1 cellular context compared by ENCODE assay signal in genomic region chr2:38907743-38908562, GRCh38.
TF ChIP-seq lines count a peak whose summit lies in the region.

No MANE protein-coding gene starts in this region.

TF ChIP-seq in GM12878, 131 proteins besides CTCF, POLR2A, EP300 and RAD21 (continued from another document and continues in another):
- no peak for TF ChIP-seq MLLT1 (IDR thresholded peaks at IDR 0.05)
- TF ChIP-seq, protein P1, sequence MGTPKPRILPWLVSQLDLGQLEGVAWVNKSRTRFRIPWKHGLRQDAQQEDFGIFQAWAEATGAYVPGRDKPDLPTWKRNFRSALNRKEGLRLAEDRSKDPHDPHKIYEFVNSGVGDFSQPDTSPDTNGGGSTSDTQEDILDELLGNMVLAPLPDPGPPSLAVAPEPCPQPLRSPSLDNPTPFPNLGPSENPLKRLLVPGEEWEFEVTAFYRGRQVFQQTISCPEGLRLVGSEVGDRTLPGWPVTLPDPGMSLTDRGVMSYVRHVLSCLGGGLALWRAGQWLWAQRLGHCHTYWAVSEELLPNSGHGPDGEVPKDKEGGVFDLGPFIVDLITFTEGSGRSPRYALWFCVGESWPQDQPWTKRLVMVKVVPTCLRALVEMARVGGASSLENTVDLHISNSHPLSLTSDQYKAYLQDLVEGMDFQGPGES (IDR thresholded peaks at IDR 0.05) = no peak
- peak; percentile 52; the same call in 1 of the 2 replicates for TF ChIP-seq BCL11A (IDR thresholded peaks at IDR 0.05; ENCODE audit: low read depth, low read length)
- TF ChIP-seq, protein P2, sequence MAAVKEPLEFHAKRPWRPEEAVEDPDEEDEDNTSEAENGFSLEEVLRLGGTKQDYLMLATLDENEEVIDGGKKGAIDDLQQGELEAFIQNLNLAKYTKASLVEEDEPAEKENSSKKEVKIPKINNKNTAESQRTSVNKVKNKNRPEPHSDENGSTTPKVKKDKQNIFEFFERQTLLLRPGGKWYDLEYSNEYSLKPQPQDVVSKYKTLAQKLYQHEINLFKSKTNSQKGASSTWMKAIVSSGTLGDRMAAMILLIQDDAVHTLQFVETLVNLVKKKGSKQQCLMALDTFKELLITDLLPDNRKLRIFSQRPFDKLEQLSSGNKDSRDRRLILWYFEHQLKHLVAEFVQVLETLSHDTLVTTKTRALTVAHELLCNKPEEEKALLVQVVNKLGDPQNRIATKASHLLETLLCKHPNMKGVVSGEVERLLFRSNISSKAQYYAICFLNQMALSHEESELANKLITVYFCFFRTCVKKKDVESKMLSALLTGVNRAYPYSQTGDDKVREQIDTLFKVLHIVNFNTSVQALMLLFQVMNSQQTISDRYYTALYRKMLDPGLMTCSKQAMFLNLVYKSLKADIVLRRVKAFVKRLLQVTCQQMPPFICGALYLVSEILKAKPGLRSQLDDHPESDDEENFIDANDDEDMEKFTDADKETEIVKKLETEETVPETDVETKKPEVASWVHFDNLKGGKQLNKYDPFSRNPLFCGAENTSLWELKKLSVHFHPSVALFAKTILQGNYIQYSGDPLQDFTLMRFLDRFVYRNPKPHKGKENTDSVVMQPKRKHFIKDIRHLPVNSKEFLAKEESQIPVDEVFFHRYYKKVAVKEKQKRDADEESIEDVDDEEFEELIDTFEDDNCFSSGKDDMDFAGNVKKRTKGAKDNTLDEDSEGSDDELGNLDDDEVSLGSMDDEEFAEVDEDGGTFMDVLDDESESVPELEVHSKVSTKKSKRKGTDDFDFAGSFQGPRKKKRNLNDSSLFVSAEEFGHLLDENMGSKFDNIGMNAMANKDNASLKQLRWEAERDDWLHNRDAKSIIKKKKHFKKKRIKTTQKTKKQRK (IDR thresholded peaks at IDR 0.05; ENCODE audit: low read depth, low read length) = no peak
- TF ChIP-seq, protein P3, sequence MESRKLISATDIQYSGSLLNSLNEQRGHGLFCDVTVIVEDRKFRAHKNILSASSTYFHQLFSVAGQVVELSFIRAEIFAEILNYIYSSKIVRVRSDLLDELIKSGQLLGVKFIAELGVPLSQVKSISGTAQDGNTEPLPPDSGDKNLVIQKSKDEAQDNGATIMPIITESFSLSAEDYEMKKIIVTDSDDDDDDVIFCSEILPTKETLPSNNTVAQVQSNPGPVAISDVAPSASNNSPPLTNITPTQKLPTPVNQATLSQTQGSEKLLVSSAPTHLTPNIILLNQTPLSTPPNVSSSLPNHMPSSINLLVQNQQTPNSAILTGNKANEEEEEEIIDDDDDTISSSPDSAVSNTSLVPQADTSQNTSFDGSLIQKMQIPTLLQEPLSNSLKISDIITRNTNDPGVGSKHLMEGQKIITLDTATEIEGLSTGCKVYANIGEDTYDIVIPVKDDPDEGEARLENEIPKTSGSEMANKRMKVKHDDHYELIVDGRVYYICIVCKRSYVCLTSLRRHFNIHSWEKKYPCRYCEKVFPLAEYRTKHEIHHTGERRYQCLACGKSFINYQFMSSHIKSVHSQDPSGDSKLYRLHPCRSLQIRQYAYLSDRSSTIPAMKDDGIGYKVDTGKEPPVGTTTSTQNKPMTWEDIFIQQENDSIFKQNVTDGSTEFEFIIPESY (IDR thresholded peaks at IDR 0.05) = no peak
- no peak for TF ChIP-seq MYB (IDR thresholded peaks at IDR 0.05; ENCODE audit: borderline replicate concordance, low read depth, low read length)
- no peak for TF ChIP-seq E2F4 (IDR thresholded peaks at IDR 0.05; ENCODE audit: low read depth, low read length)
- TF ChIP-seq FOS (IDR thresholded peaks at IDR 0.05; ENCODE audit: borderline replicate concordance, extremely low read depth, insufficient read length) = no peak
- peak; percentile 66; the same call in 1 of the 2 replicates for TF ChIP-seq FOXM1 (IDR thresholded peaks at IDR 0.05; ENCODE audit: low read depth, low read length)
- TF ChIP-seq NRF1 (conservative IDR thresholded peaks at IDR 0.05; ENCODE audit: low read depth, low read length) = no peak
- TF ChIP-seq SIX5 (IDR thresholded peaks at IDR 0.05; ENCODE audit: low read depth, low read length, severe bottlenecking) = no peak
- no peak for TF ChIP-seq STAT1 (conservative IDR thresholded peaks at IDR 0.05)
- peak; percentile 50; the same call in 1 of the 2 replicates for TF ChIP-seq DPF2 (IDR thresholded peaks at IDR 0.05)
- TF ChIP-seq ZNF622 (IDR thresholded peaks at IDR 0.05) = no peak
- no peak for TF ChIP-seq IKZF2 (IDR thresholded peaks at IDR 0.05)
- peak; percentile 86 for TF ChIP-seq NR2F1 (conservative IDR thresholded peaks at IDR 0.05)
- no peak for TF ChIP-seq RAD51 (IDR thresholded peaks at IDR 0.05)
- TF ChIP-seq, protein P4, sequence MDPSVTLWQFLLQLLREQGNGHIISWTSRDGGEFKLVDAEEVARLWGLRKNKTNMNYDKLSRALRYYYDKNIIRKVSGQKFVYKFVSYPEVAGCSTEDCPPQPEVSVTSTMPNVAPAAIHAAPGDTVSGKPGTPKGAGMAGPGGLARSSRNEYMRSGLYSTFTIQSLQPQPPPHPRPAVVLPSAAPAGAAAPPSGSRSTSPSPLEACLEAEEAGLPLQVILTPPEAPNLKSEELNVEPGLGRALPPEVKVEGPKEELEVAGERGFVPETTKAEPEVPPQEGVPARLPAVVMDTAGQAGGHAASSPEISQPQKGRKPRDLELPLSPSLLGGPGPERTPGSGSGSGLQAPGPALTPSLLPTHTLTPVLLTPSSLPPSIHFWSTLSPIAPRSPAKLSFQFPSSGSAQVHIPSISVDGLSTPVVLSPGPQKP (IDR thresholded peaks at IDR 0.05; ENCODE audit: low read depth, low read length) = no peak
- TF ChIP-seq ATF2 (IDR thresholded peaks at IDR 0.05; ENCODE audit: low read length) = peak; percentile 55
- TF ChIP-seq MTA2 (IDR thresholded peaks at IDR 0.05; ENCODE audit: low read depth) = no peak
- no peak for TF ChIP-seq CBX5 (IDR thresholded peaks at IDR 0.05; ENCODE audit: low read depth)
- no peak for TF ChIP-seq E4F1 (IDR thresholded peaks at IDR 0.05; ENCODE audit: borderline replicate concordance, partially characterized antibody)
- TF ChIP-seq, protein P5, sequence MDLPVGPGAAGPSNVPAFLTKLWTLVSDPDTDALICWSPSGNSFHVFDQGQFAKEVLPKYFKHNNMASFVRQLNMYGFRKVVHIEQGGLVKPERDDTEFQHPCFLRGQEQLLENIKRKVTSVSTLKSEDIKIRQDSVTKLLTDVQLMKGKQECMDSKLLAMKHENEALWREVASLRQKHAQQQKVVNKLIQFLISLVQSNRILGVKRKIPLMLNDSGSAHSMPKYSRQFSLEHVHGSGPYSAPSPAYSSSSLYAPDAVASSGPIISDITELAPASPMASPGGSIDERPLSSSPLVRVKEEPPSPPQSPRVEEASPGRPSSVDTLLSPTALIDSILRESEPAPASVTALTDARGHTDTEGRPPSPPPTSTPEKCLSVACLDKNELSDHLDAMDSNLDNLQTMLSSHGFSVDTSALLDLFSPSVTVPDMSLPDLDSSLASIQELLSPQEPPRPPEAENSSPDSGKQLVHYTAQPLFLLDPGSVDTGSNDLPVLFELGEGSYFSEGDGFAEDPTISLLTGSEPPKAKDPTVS (IDR thresholded peaks at IDR 0.05; ENCODE audit: low read depth, low read length) = no peak
- TF ChIP-seq NFIC (IDR thresholded peaks at IDR 0.05; ENCODE audit: low read depth, low read length) = peak; percentile 83
- TF ChIP-seq ESRRA (IDR thresholded peaks at IDR 0.05; ENCODE audit: low read length) = no peak
- TF ChIP-seq, protein P6, sequence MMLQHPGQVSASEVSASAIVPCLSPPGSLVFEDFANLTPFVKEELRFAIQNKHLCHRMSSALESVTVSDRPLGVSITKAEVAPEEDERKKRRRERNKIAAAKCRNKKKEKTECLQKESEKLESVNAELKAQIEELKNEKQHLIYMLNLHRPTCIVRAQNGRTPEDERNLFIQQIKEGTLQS (IDR thresholded peaks at IDR 0.05; ENCODE audit: borderline replicate concordance, extremely low read depth, low read depth, low read length) = no peak
- TF ChIP-seq JUNB (IDR thresholded peaks at IDR 0.05) = peak; percentile 94
- TF ChIP-seq ATF7 (IDR thresholded peaks at IDR 0.05; ENCODE audit: low read depth) = no peak
- TF ChIP-seq CREB1 (IDR thresholded peaks at IDR 0.05; ENCODE audit: low read depth) = peak; percentile 51
- no peak for TF ChIP-seq HCFC1 (IDR thresholded peaks at IDR 0.05; ENCODE audit: low read length)
- no peak for TF ChIP-seq WRNIP1 (IDR thresholded peaks at IDR 0.05; ENCODE audit: borderline replicate concordance, low read depth, low read length)
- no peak for TF ChIP-seq TCF7 (IDR thresholded peaks at IDR 0.05; ENCODE audit: borderline replicate concordance)
- TF ChIP-seq ETV6 (conservative IDR thresholded peaks at IDR 0.05 in 1 of 2, IDR thresholded peaks at IDR 0.05 in 1 of 2; ENCODE audit: borderline replicate concordance in 1 of 2, low read depth in 1 of 2) = peak in 1 of 2 experiments; percentile 57; a peak in 1 of 4 replicates
- no peak for TF ChIP-seq SMAD1 (IDR thresholded peaks at IDR 0.05; ENCODE audit: low read depth, partially characterized antibody)
- 0 out of 2 replicates have a peak, but pooled peaks have one; percentile 18 for TF ChIP-seq IKZF1 (conservative IDR thresholded peaks at IDR 0.05)
- TF ChIP-seq ZNF384 (IDR thresholded peaks at IDR 0.05; ENCODE audit: borderline replicate concordance, low read depth, low read length) = no peak
- TF ChIP-seq ZBTB11 (CRISPR knock-in tag; IDR thresholded peaks at IDR 0.05) = no peak
- TF ChIP-seq YY1 (IDR thresholded peaks at IDR 0.05; ENCODE audit: low read depth, low read length) = no peak
- TF ChIP-seq CREM (IDR thresholded peaks at IDR 0.05; ENCODE audit: low read depth) = peak; percentile 66; the same call in 1 of the 2 replicates
- TF ChIP-seq ZNF207 (IDR thresholded peaks at IDR 0.05; ENCODE audit: borderline replicate concordance) = no peak
- TF ChIP-seq JUND (IDR thresholded peaks at IDR 0.05; ENCODE audit: low read depth, low read length) = peak; percentile 50; the same call in 1 of the 2 replicates
- TF ChIP-seq SPI1 (IDR thresholded peaks at IDR 0.05; ENCODE audit: borderline replicate concordance, insufficient read depth, low read depth, low read length) = no peak
- no peak for TF ChIP-seq CHD1 (IDR thresholded peaks at IDR 0.05; ENCODE audit: low read depth, low read length)
- no peak for TF ChIP-seq HDAC2 (IDR thresholded peaks at IDR 0.05)
- TF ChIP-seq SREBF1 (IDR thresholded peaks at IDR 0.05; ENCODE audit: low read length) = no peak
